8 cellular contexts compared by ENCODE assay signal in genomic region chr9:95025213-95026170, GRCh38.
DNase-seq lines count a peak whose midpoint lies in the region; ATAC-seq and TF ChIP-seq lines count a peak whose summit lies in the region.

No MANE protein-coding gene starts in this region.

- POLR2A ChIA-PET in A673 (lab: Charles Lee; ENCODE audit: low non-redundant PET): no interaction called here
- POLR2A ChIA-PET in CD8-positive, alpha-beta memory T cell (lab: Charles Lee): no interaction called here

- no peaks in the 10 kb centered on the region for H3K9me3 ChIP-seq in A673 (ENCODE audit: low read depth, low read length, poor library complexity, severe bottlenecking)
- H3K9me3 ChIP-seq in MG63: no peaks in the 10 kb centered on the region
- H3K9me3 ChIP-seq in duodenal mucosa (ENCODE audit: control insufficient read depth in 1 of 2, low read length in 2 of 2): no peaks in the 10 kb centered on the region
- H3K9me3 ChIP-seq in mucosa of rectum (ENCODE audit: control insufficient read depth in 2 of 2, low read length in 2 of 2): no peaks in the 10 kb centered on the region
- no peaks in the 10 kb centered on the region for H3K9me3 ChIP-seq in CD8-positive, alpha-beta memory T cell (ENCODE audit: low read length)

- BruUV-seq in A673 (replicated peaks; lab: Mats Ljungman, UMichigan): no TSS peak

- H3K27ac ChIP-seq in A673 (ENCODE audit: low read depth, low read length, poor library complexity, severe bottlenecking) (peak overlapping the region; percentile 45), duodenal mucosa (ENCODE audit: low read depth, low read length) (peak overlapping the region; percentile 80), mucosa of rectum (ENCODE audit: low read depth in 2 of 2, low read length in 2 of 2) (peak overlapping the region; percentile 38 to 69)
- no peak overlapping the region for H3K27ac ChIP-seq in CD8-positive, alpha-beta memory T cell (ENCODE audit: low read depth, low read length)

- no peak for ATAC-seq in GM18517 (IDR thresholded peaks at IDR 0.05; ENCODE audit: unreplicated experiment)

- no peak overlapping the region for H3K27ac Mint-ChIP-seq in CD8-positive, alpha-beta memory T cell

- peaks cover 2 to 6% (median 3%) of the 10 kb centered on the region in 3 donors for H3K36me3 Mint-ChIP-seq in CD8-positive, alpha-beta memory T cell

- DNase-seq in A673 (ENCODE audit: low spot score): peak; percentile 85
- peak; percentile 28 for DNase-seq in MG63
- no peak for DNase-seq in CD8-positive, alpha-beta memory T cell
- no peak for DNase-seq in activated T-cell treated with anti-CD3 and anti-CD28 coated beads for 4 hours
- no peak for DNase-seq in NCI-H2107 (lab: John Stamatoyannopoulos, UW)

- no peaks in the 10 kb centered on the region for H3K9me3 Mint-ChIP-seq in CD8-positive, alpha-beta memory T cell

- H3K4me3 ChIP-seq in A673 (ENCODE audit: low read depth, low read length, poor library complexity, severe bottlenecking) (no peak overlapping the region), MG63 (no peak overlapping the region), duodenal mucosa (ENCODE audit: low read depth in 1 of 2, low read length in 2 of 2) (peak overlapping the region in 1 of 2 donors; percentile 31), mucosa of rectum (ENCODE audit: low read length in 2 of 2) (no peak overlapping the region)
- H3K4me3 ChIP-seq in CD8-positive, alpha-beta memory T cell (ENCODE audit: low read length): no peak overlapping the region

- peaks cover 34% of the 10 kb centered on the region for H3K4me1 ChIP-seq in A673 (ENCODE audit: insufficient read depth, low read length, poor library complexity, severe bottlenecking)
- H3K4me1 ChIP-seq in duodenal mucosa (ENCODE audit: control insufficient read depth in 1 of 2, insufficient read depth in 2 of 2, low read length in 2 of 2): peaks cover 37 to 69% of the 10 kb centered on the region in 2 donors
- peaks cover 19 to 20% of the 10 kb centered on the region in 2 donors for H3K4me1 ChIP-seq in mucosa of rectum (ENCODE audit: control insufficient read depth in 2 of 2, insufficient read depth in 2 of 2, low read length in 2 of 2)
- no peaks in the 10 kb centered on the region for H3K4me1 ChIP-seq in CD8-positive, alpha-beta memory T cell (ENCODE audit: insufficient read depth, low read length)

- peaks cover 0 to 2% of the 10 kb centered on the region in 2 donors for H3K27me3 Mint-ChIP-seq in CD8-positive, alpha-beta memory T cell

- intact Hi-C loops in A673 (cut with micrococcal nuclease; ENCODE audit: unreplicated experiment): no loop called here

- H3K4me3 Mint-ChIP-seq in CD8-positive, alpha-beta memory T cell: no peak overlapping the region

- H3K9ac ChIP-seq in duodenal mucosa (ENCODE audit: low read depth in 1 of 2, low read length in 2 of 2) (peak overlapping the region in 1 of 2 donors; percentile 34), mucosa of rectum (ENCODE audit: low read depth in 1 of 2, low read length in 2 of 2) (no peak overlapping the region)

- peak; percentile 40; the same call in 1 of the 2 replicates for TF ChIP-seq CTCF in A673 (conservative IDR thresholded peaks at IDR 0.05; ENCODE audit: low read depth, low read length)

- no peaks in the 10 kb centered on the region for H3K27me3 ChIP-seq in A673 (replicated peaks; ENCODE audit: insufficient read depth, low read depth, low read length, poor library complexity)
- H3K27me3 ChIP-seq in MG63: no peaks in the 10 kb centered on the region
- no peaks in the 10 kb centered on the region for H3K27me3 ChIP-seq in duodenal mucosa (ENCODE audit: control insufficient read depth in 1 of 2, insufficient read depth in 2 of 2, low read length in 2 of 2)
- no peaks in the 10 kb centered on the region for H3K27me3 ChIP-seq in mucosa of rectum (ENCODE audit: control insufficient read depth in 2 of 2, insufficient read depth in 2 of 2, low read length in 2 of 2)
- no peaks in the 10 kb centered on the region for H3K27me3 ChIP-seq in CD8-positive, alpha-beta memory T cell (ENCODE audit: insufficient read depth, low read length, poor library complexity, severe bottlenecking)

- H3K36me3 ChIP-seq in A673 (ENCODE audit: insufficient read depth, low read length, poor library complexity, severe bottlenecking) (no peaks in the 10 kb centered on the region), MG63 (peaks cover 89% of the 10 kb centered on the region), duodenal mucosa (ENCODE audit: control insufficient read depth in 1 of 2, insufficient read depth in 2 of 2, low read length in 2 of 2) (peaks cover 0 to 15% of the 10 kb centered on the region in 2 donors), mucosa of rectum (ENCODE audit: control insufficient read depth in 2 of 2, insufficient read depth in 2 of 2, low read length in 2 of 2) (peaks cover 8 to 19% of the 10 kb centered on the region in 2 donors)
- no peaks in the 10 kb centered on the region for H3K36me3 ChIP-seq in CD8-positive, alpha-beta memory T cell (ENCODE audit: insufficient read depth, low read length)

- H3K4me1 Mint-ChIP-seq in CD8-positive, alpha-beta memory T cell: no peaks in the 10 kb centered on the region

- CTCF ChIA-PET in A673 (lab: Charles Lee): no interaction called here
- CTCF ChIA-PET in CD8-positive, alpha-beta memory T cell (lab: Charles Lee): interaction anchor here (0.9 kb wide), 1 partner anchor 11 kb away, joined by 3 read pairs; no protein-coding TSS in a partner anchor

Comparison
In these comparisons a context has a peak if more than half of its experiments do, and no peak if none do; other contexts are left out.
1. DNase-seq: peak in A673 (single experiment) and MG63 (single experiment); none in CD8-positive, alpha-beta memory T cell (0 of 5), activated T-cell treated with anti-CD3 and anti-CD28 coated beads for 4 hours (single experiment) and NCI-H2107 (single experiment).